In genomic region chr19:18644144-18645034, GRCh38 we compare ENCODE assay signal across 8 cellular contexts. TPM values are rescaled to one million over a fixed set of nuclear protein-coding genes. Genes with fewer than 3 reads are reported as not detected.
DNase-seq lines count a peak whose midpoint lies in the region; ATAC-seq, FAIRE-seq and TF ChIP-seq lines count a peak whose summit lies in the region.
"Had no signal": no experiment of that assay in that cellular context is flagged by ENCODE, and none has a peak within 500 bp of the region (broad histone marks: within the 10 kb centered on the region; RNA-seq: fewer than 3 reads in every experiment).

No MANE protein-coding gene starts in this region.

- H3K4me1 ChIP-seq in adipocyte (ENCODE audit: control insufficient read depth, insufficient read depth, low read length) = peaks cover 21% of the 10 kb centered on the region
- H3K4me1 ChIP-seq in mucosa of descending colon (ENCODE audit: low read depth) = peaks cover 7% of the 10 kb centered on the region

- H3K36me3 ChIP-seq in adipocyte (ENCODE audit: control insufficient read depth, insufficient read depth, low read length, severe bottlenecking) (no peaks in the 10 kb centered on the region), mucosa of descending colon (ENCODE audit: low read depth) (no peaks in the 10 kb centered on the region)

- H3K9me3 ChIP-seq in adipocyte (ENCODE audit: control insufficient read depth, low read length) (no peaks in the 10 kb centered on the region), mucosa of descending colon (no peaks in the 10 kb centered on the region)

- peak overlapping the region; percentile 50 for H3K9ac ChIP-seq in adipocyte (ENCODE audit: low read length)

- TF ChIP-seq CTCF in mucosa of descending colon (IDR thresholded peaks at IDR 0.05) = no peak

- intact Hi-C loops in mucosa of descending colon (cut with DNase I, micrococcal nuclease) = no loop called here

- peak; percentile 83 for ATAC-seq in mucosa of descending colon
- ATAC-seq: activated T-cell treated with anti-CD3 and anti-CD28 coated beads, Interleukin-2, amount 50 U/mL, for 4 hours had no signal

- no peak for DNase-seq in GM18507 (ENCODE audit: extremely low spot score, insufficient read length, low read depth)
- no peak for DNase-seq in adipocyte (ENCODE audit: low read depth)
- DNase-seq in mucosa of descending colon = peak in 1 of 3 donors; percentile 36
- no peak for DNase-seq in stimulated activated CD4-positive, alpha-beta T cell treated with anti-CD3 and anti-CD28 coated beads, Interleukin-1b, Interleukin-23, amount 100 ng/mL, for 48 hours
- DNase-seq in NCI-H1436 (lab: John Stamatoyannopoulos, UW) = no peak
- no peak for DNase-seq in activated CD4-positive, alpha-beta T cell treated with anti-CD3 and anti-CD28 coated beads, Interleukin-2, amount 50 U/mL, for 1 hour
- DNase-seq: activated T-cell treated with anti-CD3 and anti-CD28 coated beads, Interleukin-2, amount 50 U/mL, for 4 hours; NCI-H510A had no signal

- H3K4me3 ChIP-seq in adipocyte (ENCODE audit: low read length) (no peak overlapping the region), mucosa of descending colon (no peak overlapping the region)

- peak; percentile 67 for FAIRE-seq in GM18507 (lab: Jason Lieb, UNC)

- H3K27me3 ChIP-seq in adipocyte (replicated peaks; ENCODE audit: control insufficient read depth, insufficient read depth, low read length) = no peaks in the 10 kb centered on the region

RNA-seq across cellular contexts. Expression of gene KLHL26, which starts 7.6 kb away (rescaled TPM):
- 10 to 100 TPM in 1 of 3 donors, 1 to 10 TPM in 2; 7.6 to 16.6 (median 8.9) TPM for total RNA-seq in mucosa of descending colon

RNA-seq across cellular contexts. Expression of gene TMEM59L, which starts 31.7 kb away (rescaled TPM):
- total RNA-seq in mucosa of descending colon = 10 to 100 TPM in 1 of 3 donors, 1 to 10 TPM in 1, under 1 TPM in 1; 0.93 to 10.5 (median 1.4) TPM
- total RNA-seq: activated T-cell treated with anti-CD3 and anti-CD28 coated beads, Interleukin-2, amount 50 U/mL, for 4 hours had no signal

RNA-seq across cellular contexts. Expression of gene CRLF1, which starts 37.8 kb away (rescaled TPM):
- 1 to 10 TPM; 1.3 to 7.0 (median 6.6) TPM for total RNA-seq in mucosa of descending colon

RNA-seq across cellular contexts. Expression of gene CRTC1, which starts 39.1 kb away (rescaled TPM):
- total RNA-seq in mucosa of descending colon = 10 to 100 TPM; 11.5 to 15.1 (median 12.5) TPM

RNA-seq across cellular contexts. Expression of gene REX1BD, which starts 55.8 kb away (rescaled TPM):
- total RNA-seq in mucosa of descending colon = 10 to 100 TPM; 48.2 to 55.4 (median 49.3) TPM
